ENCODE assay signal across 8 cellular contexts in the genomic region with DNA sequence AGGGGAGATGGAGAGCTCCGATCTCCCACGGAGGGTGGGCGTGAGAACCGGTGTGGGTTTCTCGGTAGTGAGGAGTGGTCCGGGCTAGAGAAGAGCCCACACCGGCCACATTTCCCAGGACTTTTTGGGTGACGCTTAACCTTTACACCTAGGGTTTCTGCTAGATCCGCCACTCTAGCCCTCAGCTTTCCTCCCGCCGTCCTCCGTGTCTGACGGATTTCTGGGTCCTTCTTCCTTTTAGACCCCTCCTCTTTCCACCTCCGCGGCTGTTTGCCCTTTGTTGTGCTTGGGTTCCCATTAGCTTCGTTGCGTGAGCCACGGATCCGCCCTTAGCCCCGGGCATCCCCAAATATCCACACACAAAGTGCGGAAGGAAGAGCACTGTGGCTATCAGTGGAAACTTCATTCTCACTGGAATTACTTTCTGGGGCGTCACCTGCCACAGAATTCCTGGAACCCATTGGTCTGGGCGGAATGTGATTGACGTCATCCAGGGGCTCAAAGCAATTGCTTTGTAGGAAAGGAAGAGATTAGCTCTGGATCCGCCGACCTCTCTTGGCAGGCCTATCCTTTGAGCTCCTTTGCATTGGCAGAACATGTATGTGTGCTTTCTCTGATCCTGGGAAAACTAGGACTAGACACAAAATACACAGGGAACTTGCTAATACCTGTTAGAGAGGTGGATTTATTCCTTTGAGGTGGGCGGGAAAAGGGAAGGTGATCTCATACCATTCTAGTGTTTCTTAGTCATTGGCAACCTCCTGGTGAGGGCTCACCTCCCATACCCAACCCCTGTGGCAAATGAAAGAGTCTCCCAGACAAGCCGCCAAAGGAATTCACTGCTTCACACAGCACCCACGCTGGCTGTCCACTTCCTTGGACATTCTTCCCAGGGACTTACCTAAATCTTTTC. TPM values are rescaled to one million over a fixed set of nuclear protein-coding genes. Genes with fewer than 3 reads are reported as not detected.
DNase-seq lines count a peak whose midpoint lies in the region; ATAC-seq and TF ChIP-seq lines count a peak whose summit lies in the region.

No MANE protein-coding gene starts in this region.

- H3K27me3 Mint-ChIP-seq in Caco-2 (ENCODE audit: insufficient read depth, unreplicated experiment) = no peaks in the 10 kb centered on the region

- H3K27me3 ChIP-seq in Caco-2 (replicated peaks; ENCODE audit: control insufficient read depth, insufficient read depth, low read length) = no peaks in the 10 kb centered on the region
- H3K27me3 ChIP-seq in breast epithelium = no peaks in the 10 kb centered on the region
- H3K27me3 ChIP-seq in skeletal muscle satellite cell (ENCODE audit: control insufficient read depth, insufficient read depth, low read length) = no peaks in the 10 kb centered on the region

- peak overlapping the region; percentile 95 for H3K9ac ChIP-seq in skeletal muscle satellite cell (ENCODE audit: low read depth, low read length)

- H3K36me3 ChIP-seq in Caco-2 (ENCODE audit: control insufficient read depth, insufficient read depth, low read length) (peaks cover 8% of the 10 kb centered on the region), breast epithelium (no peaks in the 10 kb centered on the region), skeletal muscle satellite cell (ENCODE audit: insufficient read depth, low read length) (peaks cover 25% of the 10 kb centered on the region)

- H3K4me3 Mint-ChIP-seq in Caco-2 (ENCODE audit: unreplicated experiment) = peak overlapping the region; percentile 97

- peaks cover 33% of the 10 kb centered on the region for H3K4me1 Mint-ChIP-seq in Caco-2 (ENCODE audit: low read depth, unreplicated experiment)

- POLR2A ChIA-PET in Caco-2 (lab: Charles Lee) = interaction anchor here (0.5 to 3.0 kb wide), 40 partner anchors 8 to 627 kb away, joined by 3 to 139 read pairs (median 6); a partner anchor contains a TSS

- no peaks in the 10 kb centered on the region for H3K9me3 Mint-ChIP-seq in Caco-2 (ENCODE audit: unreplicated experiment)

- TF ChIP-seq POLR2A in breast epithelium (IDR thresholded peaks at IDR 0.05) = no peak

- no peaks in the 10 kb centered on the region for H3K9me3 ChIP-seq in Caco-2
- no peaks in the 10 kb centered on the region for H3K9me3 ChIP-seq in breast epithelium
- no peaks in the 10 kb centered on the region for H3K9me3 ChIP-seq in skeletal muscle satellite cell (replicated peaks; ENCODE audit: low read length)

- H3K4me3 ChIP-seq in Caco-2 (ENCODE audit: low read depth, low read length) (peak overlapping the region; percentile 74), breast epithelium (peak overlapping the region; percentile 84 to 93 (median 90)), skeletal muscle satellite cell (ENCODE audit: low read length) (peak overlapping the region; percentile 86)

- intact Hi-C loops in Caco-2 (cut with micrococcal nuclease; ENCODE audit: unreplicated experiment) (loop anchor here (1.0 to 10.0 kb wide), 7 partner anchors 16 to 294 kb away; a partner anchor contains a TSS), breast epithelium (cut with DNase I; ENCODE audit: low total_unique reads) (no loop called here)

- H3K27ac ChIP-seq in breast epithelium = peak overlapping the region; percentile 99

- BruUV-seq in Caco-2 (replicated peaks; lab: Mats Ljungman, UMichigan) = TSS peak; percentile 48

- H3K36me3 Mint-ChIP-seq in Caco-2 (ENCODE audit: insufficient read depth, unreplicated experiment) = peaks cover 77% of the 10 kb centered on the region

- DNase-seq in Caco-2 (peak; percentile 94 to 97), HS-27A (ENCODE audit: low read depth) (peak; percentile 60), RKO (ENCODE audit: low spot score) (peak; percentile 87), breast epithelium (ENCODE audit: low spot score in 2 of 2) (peak; percentile 73 to 76), inferior parietal cortex (ENCODE audit: extremely low spot score) (peak; percentile 46)

- CTCF ChIA-PET in Caco-2 (lab: Charles Lee) = interaction anchor here (0.6 to 3.0 kb wide), 32 partner anchors 8 to 534 kb away, joined by 3 to 44 read pairs (median 5); a partner anchor contains a TSS

- TF ChIP-seq CTCF in Caco-2 (IDR thresholded peaks at IDR 0.05; ENCODE audit: insufficient read depth in 1 of 2, low read depth in 1 of 2, low read length in 1 of 2, severe bottlenecking in 1 of 2, unreplicated experiment in 1 of 2) = no peak
- peak in 1 of 3 donors; percentile 7 for TF ChIP-seq CTCF in breast epithelium (IDR thresholded peaks at IDR 0.05)

- peaks cover 27% of the 10 kb centered on the region for H3K4me1 ChIP-seq in Caco-2
- peaks cover 3 to 17% of the 10 kb centered on the region in 2 donors for H3K4me1 ChIP-seq in breast epithelium
- H3K4me1 ChIP-seq in skeletal muscle satellite cell (ENCODE audit: control insufficient read depth, insufficient read depth, low read length) = peaks cover 32% of the 10 kb centered on the region

- peak overlapping the region; percentile 84 for H3K4me2 ChIP-seq in skeletal muscle satellite cell (ENCODE audit: low read length)

- peak overlapping the region; percentile 98 for H3K27ac Mint-ChIP-seq in Caco-2 (ENCODE audit: unreplicated experiment)

- no peak for ATAC-seq in GM18517 (IDR thresholded peaks at IDR 0.05; ENCODE audit: unreplicated experiment)
- ATAC-seq in HG02571 (IDR thresholded peaks at IDR 0.05; ENCODE audit: unreplicated experiment) = no peak

RNA-seq across cellular contexts. Expression of a gene that starts 0.7 kb away (rescaled TPM):
- total RNA-seq in Caco-2 (2022) (105 and 119 TPM in 2 replicates), breast epithelium (10 to 100 TPM; 15.5 to 31.9 (median 28.5) TPM)
- 16.5 and 23.6 TPM in 2 replicates for total RNA-seq in skeletal muscle satellite cell (2012; rRNA removed)

RNA-seq across cellular contexts. Expression of a gene that starts 0.9 kb away (rescaled TPM):
- total RNA-seq in Caco-2 (2022) = 86.3 and 89.9 TPM in 2 replicates
- 10 to 100 TPM; 40.2 to 52.8 (median 47.2) TPM for total RNA-seq in breast epithelium
- 43.7 and 52.0 TPM in 2 replicates for total RNA-seq in skeletal muscle satellite cell (2012; rRNA removed)

RNA-seq across cellular contexts. Expression of a gene that starts 17.2 kb away (rescaled TPM):
- 313 and 342 TPM in 2 replicates for total RNA-seq in Caco-2 (2022)
- 1 to 10 TPM; 7.2 to 9.8 (median 7.5) TPM for total RNA-seq in breast epithelium
- 10.3 and 21.3 TPM in 2 replicates for total RNA-seq in skeletal muscle satellite cell (2012; rRNA removed)

RNA-seq across cellular contexts. Expression of a gene that starts 21.1 kb away (rescaled TPM):
- total RNA-seq in Caco-2 (2022) (257 and 265 TPM in 2 replicates), breast epithelium (10 to 100 TPM; 64.5 to 85.0 (median 69.8) TPM)
- 83.1 and 95.0 TPM in 2 replicates for total RNA-seq in skeletal muscle satellite cell (2012; rRNA removed)

RNA-seq across cellular contexts. Expression of a gene that starts 28.8 kb away (rescaled TPM):
- total RNA-seq in Caco-2 (2022) = not detected in 2 replicates
- total RNA-seq in breast epithelium = not detected
- not detected in 2 replicates for total RNA-seq in skeletal muscle satellite cell (2012; rRNA removed)

Comparison
In these comparisons a context has a peak if more than half of its experiments do, and no peak if none do; other contexts are left out.
1. RNA of a gene that starts 17.2 kb away (total RNA-seq): 313 to 342 TPM in Caco-2; 7.2 to 9.8 TPM in breast epithelium; every median in the first group is over 10 times any median in the second.
2. Peak in every context shown above with its lines, with median percentiles within 50 percentile points of each other: DNase-seq and H3K4me3 ChIP-seq.